In the genomic region with DNA sequence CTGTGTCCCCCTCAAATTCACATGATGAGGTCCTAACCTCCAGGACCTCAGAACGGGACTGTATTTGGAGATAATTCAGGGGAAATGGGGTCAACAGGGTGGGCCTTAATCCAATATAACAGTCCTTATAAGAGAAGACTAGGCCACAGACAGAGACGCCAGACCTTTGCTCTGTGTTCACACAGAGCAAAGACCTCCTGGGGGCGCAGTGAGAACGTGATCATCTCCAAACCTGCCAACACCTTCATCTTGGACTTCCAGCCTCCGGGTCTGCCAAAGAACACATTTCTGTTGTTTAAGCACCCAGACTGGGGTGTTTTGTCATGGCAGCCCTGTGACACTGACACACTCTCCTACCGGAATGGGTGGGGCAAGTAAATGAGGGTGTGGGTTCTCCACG, we compare ENCODE assay signal across 26 cellular contexts.
"Had no signal": no experiment of that assay in that cellular context is flagged by ENCODE, and none has a peak within 500 bp of the region (broad histone marks: within the 10 kb centered on the region; RNA-seq: fewer than 3 reads in every experiment).

No MANE protein-coding gene starts in this region.

- H3K27ac ChIP-seq: ascending aorta, body of pancreas had no signal

- H3K4me1 ChIP-seq: ascending aorta, body of pancreas had no signal

- DNase-seq: activated CD4-positive, alpha-beta T cell treated with anti-CD3 and anti-CD28 coated beads for 48 hours; activated CD4-positive, alpha-beta T cell treated with anti-CD3 and anti-CD28 coated beads, Interleukin-2, amount 50 U/mL, for 4 hours; activated CD4-positive, CD25-positive, alpha-beta regulatory T cell treated with anti-CD3 and anti-CD28 coated beads, Interleukin-2, amount 50 U/mL, for 72 hours; activated CD8-positive, alpha-beta memory T cell treated with anti-CD3 and anti-CD28 coated beads, Interleukin-2, amount 50 U/mL, for 48 hours; activated CD8-positive, alpha-beta T cell treated with anti-CD3 and anti-CD28 coated beads, Interleukin-2, amount 10 ng/mL, durations not matched to agents 7 days and 5 days; activated naive CD8-positive, alpha-beta T cell treated with anti-CD3 and anti-CD28 coated beads, Interleukin-2, amount 50 U/mL, for 24 hours; activated T-cell treated with anti-CD3 and anti-CD28 coated beads, Interleukin-2, amount 50 U/mL, for 1 hour; amniotic stem cell; body of pancreas; central memory CD4-positive, alpha-beta T cell; KBM-7; NCI-H1092; NCI-H1417; NCI-H1930; NCI-H2107; NCI-H345; NCI-H510A; NCI-H526 treated with DMSO at 0.1 percent for 48 hours; PC-3; SHP77 treated with DMSO at 0.1 percent for 48 hours; T-helper 17 cell; T-helper 9 cell had no signal

- H3K27me3 ChIP-seq: ascending aorta, body of pancreas had no signal

- H3K9me3 ChIP-seq: ascending aorta, body of pancreas had no signal

- ATAC-seq: activated CD8-positive, alpha-beta T cell treated with anti-CD3 and anti-CD28 coated beads, Interleukin-2, amount 10 ng/mL, durations not matched to agents 7 days and 5 days; activated naive CD4-positive, alpha-beta T cell treated with anti-CD3 and anti-CD28 coated beads, Interleukin-2, amount 50 U/mL, for 72 hours; activated naive CD8-positive, alpha-beta T cell treated with anti-CD3 and anti-CD28 coated beads, Interleukin-2, amount 50 U/mL, for 24 hours; body of pancreas; PC-3; T-helper 17 cell; WTC11 had no signal

- FAIRE-seq: bronchial epithelial cell had no signal

- H3K4me3 ChIP-seq: ascending aorta, body of pancreas had no signal

- H3K36me3 ChIP-seq: ascending aorta had no signal
